Comparison of ENCODE assay signal across 1 cellular context in the genomic region with DNA sequence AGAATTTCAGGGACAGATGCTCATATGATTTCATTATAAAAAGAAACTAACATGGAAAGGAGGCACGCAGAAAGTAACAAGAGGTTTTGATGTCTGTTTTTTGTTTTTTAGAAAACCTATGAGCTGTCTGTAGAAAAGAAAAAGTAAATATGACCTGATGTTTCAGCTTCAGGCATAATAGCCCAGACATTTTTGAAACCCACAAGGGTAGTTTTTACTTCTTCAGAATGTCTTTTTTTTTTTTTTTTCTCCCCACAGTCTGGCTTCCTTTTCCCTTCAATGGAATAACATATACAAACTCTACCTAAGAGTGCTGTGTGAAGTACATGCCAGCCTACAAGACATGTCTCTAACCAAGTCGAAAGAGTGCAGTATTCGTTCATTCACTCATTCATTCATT.
TF ChIP-seq lines count a peak whose summit lies in the region.

No MANE protein-coding gene starts in this region.

TF ChIP-seq in IMR-90, 13 proteins besides CTCF, POLR2A, EP300 and RAD21:
- no peak for TF ChIP-seq RCOR1 (IDR thresholded peaks at IDR 0.05; ENCODE audit: insufficient replicate concordance, low read length)
